ENCODE assay signal across 1 cellular context in genomic region chr12:76679778-76680177, GRCh38.
TF ChIP-seq lines count a peak whose summit lies in the region.

No MANE protein-coding gene starts in this region.

TF ChIP-seq in IMR-90, 13 proteins besides CTCF, POLR2A, EP300 and RAD21:
- TF ChIP-seq USF2 (IDR thresholded peaks at IDR 0.05; ENCODE audit: low read depth, low read length) (no peak), MAFK (IDR thresholded peaks at IDR 0.05; ENCODE audit: low read depth, low read length) (0 out of 2 replicates have a peak, but pooled peaks have one; percentile 5)
